13 cellular contexts compared by ENCODE assay signal in the genomic region with DNA sequence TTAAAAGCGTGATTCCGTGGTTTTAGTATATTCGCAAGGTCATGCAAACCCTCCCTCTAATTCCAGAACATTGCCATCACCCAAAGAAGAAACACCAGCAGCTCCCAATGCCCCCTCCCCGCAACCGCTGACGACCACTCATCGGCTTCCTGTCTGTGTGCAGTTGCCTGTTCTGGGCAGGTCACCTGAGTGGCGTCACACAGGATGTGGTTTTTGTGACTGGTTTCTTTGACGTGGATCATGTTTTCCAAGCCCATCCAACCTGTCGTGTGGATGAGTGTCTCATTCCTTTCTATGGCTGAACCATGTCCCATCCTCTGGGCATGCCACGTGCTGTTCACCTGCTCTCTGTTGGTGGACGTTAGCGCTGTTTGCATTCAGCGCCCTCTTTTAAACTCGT. TPM values are rescaled to one million over a fixed set of nuclear protein-coding genes. Genes with fewer than 3 reads are reported as not detected.
DNase-seq lines count a peak whose midpoint lies in the region; ATAC-seq and TF ChIP-seq lines count a peak whose summit lies in the region.
"Had no signal": no experiment of that assay in that cellular context is flagged by ENCODE, and none has a peak within 500 bp of the region (broad histone marks: within the 10 kb centered on the region; RNA-seq: fewer than 3 reads in every experiment).

No MANE protein-coding gene starts in this region.

- TF ChIP-seq CTCF in CD4-positive, alpha-beta T cell (IDR thresholded peaks at IDR 0.05), result no peak
- TF ChIP-seq CTCF in PC-3 (conservative IDR thresholded peaks at IDR 0.05; ENCODE audit: low read depth, low read length) (no peak), esophagus squamous epithelium (IDR thresholded peaks at IDR 0.05) (no peak)

- H2AFZ ChIP-seq in PC-3 (ENCODE audit: low read length), result no peak overlapping the region
- no peak overlapping the region for H2AFZ ChIP-seq in neuronal stem cell (ENCODE audit: low read length)

- WGBS in neuronal stem cell (ENCODE audit: extremely low coverage in 2 of 2, insufficient read length in 2 of 2, insufficient replicate concordance in 1 of 2), 2 donors, result no CpG with 5 or more reads among the region's 15 CpGs
- WGBS in esophagus squamous epithelium, 2 donors, result 68 to 73% methylated on average over 11 to 14 of the region's 15 CpGs

- H3K9ac ChIP-seq in PC-3 (ENCODE audit: low read length) (peak overlapping the region; percentile 77), neuronal stem cell (ENCODE audit: low read depth, low read length, poor library complexity) (no peak overlapping the region)

- CTCF ChIA-PET in CD4-positive, alpha-beta T cell (lab: Charles Lee), result no interaction called here
- CTCF ChIA-PET in PC-3 (lab: Charles Lee), result no interaction called here

- peaks cover 16% of the 10 kb centered on the region for H3K27me3 Mint-ChIP-seq in CD4-positive, alpha-beta T cell
- no peaks in the 10 kb centered on the region for H3K27me3 Mint-ChIP-seq in activated T-cell treated with anti-CD3 and anti-CD28 coated beads, Interleukin-2, amount 50 U/mL, for 72 hours (ENCODE audit: low read depth)

- H3K4me2 ChIP-seq in PC-3 (ENCODE audit: low read length) (peak overlapping the region; percentile 44; the same call in 1 of the 2 replicates), neuronal stem cell (ENCODE audit: insufficient read depth, low read length, poor library complexity, severe bottlenecking) (no peak overlapping the region)

- no peak overlapping the region for H3K4ac ChIP-seq in neuronal stem cell (ENCODE audit: low read length)

- no peaks in the 10 kb centered on the region for H3K27me3 ChIP-seq in CD4-positive, alpha-beta T cell (ENCODE audit: control insufficient read depth, insufficient read depth, low read length)
- no peaks in the 10 kb centered on the region for H3K27me3 ChIP-seq in PC-3 (ENCODE audit: low read length)
- no peaks in the 10 kb centered on the region for H3K27me3 ChIP-seq in neuronal stem cell (ENCODE audit: control insufficient read depth in 3 of 3, insufficient read depth in 3 of 3, low read depth in 1 of 3, low read length in 3 of 3)
- no peaks in the 10 kb centered on the region for H3K27me3 ChIP-seq in esophagus squamous epithelium
- H3K27me3 ChIP-seq: cardiac muscle cell had no signal

- no peaks in the 10 kb centered on the region for H3K79me2 ChIP-seq in PC-3 (ENCODE audit: low read length)

- H3K27ac ChIP-seq in CD4-positive, alpha-beta T cell (ENCODE audit: low read depth, low read length), result no peak overlapping the region
- peak overlapping the region; percentile 95 for H3K27ac ChIP-seq in PC-3 (ENCODE audit: low read length)
- H3K27ac ChIP-seq in neuronal stem cell (replicated peaks; ENCODE audit: low read length), result no peak overlapping the region
- H3K27ac ChIP-seq in esophagus squamous epithelium, result no peak overlapping the region
- H3K27ac ChIP-seq: cardiac muscle cell, psoas muscle had no signal

- peak overlapping the region; percentile 36 for H2AK5ac ChIP-seq in neuronal stem cell (ENCODE audit: low read depth, low read length)

- no peak overlapping the region for H2BK15ac ChIP-seq in neuronal stem cell (ENCODE audit: low read length)

- POLR2A ChIA-PET in CD4-positive, alpha-beta T cell (lab: Charles Lee), result no interaction called here
- POLR2A ChIA-PET in PC-3 (lab: Charles Lee; ENCODE audit: unreplicated experiment), result no interaction called here

- H3K4me1 ChIP-seq in PC-3 (ENCODE audit: insufficient read depth, low read length) (peaks cover 66% of the 10 kb centered on the region), neuronal stem cell (ENCODE audit: control insufficient read depth in 2 of 2, insufficient read depth in 1 of 2, low read depth in 1 of 2, low read length in 2 of 2) (peaks cover 33 to 61% of the 10 kb centered on the region in 2 donors), esophagus squamous epithelium (peaks cover 4 to 20% (median 13%) of the 10 kb centered on the region in 3 donors)
- H3K4me1 ChIP-seq: psoas muscle had no signal

- H3K27ac Mint-ChIP-seq in CD4-positive, alpha-beta T cell, result peak overlapping the region; percentile 21
- H3K27ac Mint-ChIP-seq in activated T-cell treated with anti-CD3 and anti-CD28 coated beads, Interleukin-2, amount 50 U/mL, for 72 hours, result peak overlapping the region; percentile 34

- H3K4me1 Mint-ChIP-seq in CD4-positive, alpha-beta T cell (ENCODE audit: low read depth), result peaks cover 20% of the 10 kb centered on the region
- H3K4me1 Mint-ChIP-seq in activated T-cell treated with anti-CD3 and anti-CD28 coated beads, Interleukin-2, amount 50 U/mL, for 72 hours (ENCODE audit: low read depth), result peaks cover 42% of the 10 kb centered on the region

- no peak overlapping the region for H4K91ac ChIP-seq in neuronal stem cell (ENCODE audit: low read depth, low read length, poor library complexity)

- no peak for TF ChIP-seq POLR2A in esophagus squamous epithelium (IDR thresholded peaks at IDR 0.05)

- H3K9me2 ChIP-seq in PC-3 (replicated peaks; ENCODE audit: low read length), result no peaks in the 10 kb centered on the region

- H3K36me3 Mint-ChIP-seq in CD4-positive, alpha-beta T cell (ENCODE audit: low read depth), result no peaks in the 10 kb centered on the region
- no peaks in the 10 kb centered on the region for H3K36me3 Mint-ChIP-seq in activated T-cell treated with anti-CD3 and anti-CD28 coated beads, Interleukin-2, amount 50 U/mL, for 72 hours (ENCODE audit: insufficient read depth in 2 of 2)

- intact Hi-C loops in CD4-positive, alpha-beta T cell (cut with DNase I, micrococcal nuclease), result no loop called here
- intact Hi-C loops in PC-3 (cut with micrococcal nuclease), result no loop called here
- intact Hi-C loops in esophagus squamous epithelium (cut with DNase I), result no loop called here

- peak in 6 of 10 experiments; percentile 2 to 49 (median 20) for DNase-seq in CD4-positive, alpha-beta T cell
- peak; percentile 89 for DNase-seq in PC-3
- peak; percentile 56 to 62 for DNase-seq in activated T-cell treated with anti-CD3 and anti-CD28 coated beads, Interleukin-2, amount 50 U/mL, for 72 hours
- DNase-seq in neuronal stem cell (ENCODE audit: low spot score), result no peak
- no peak for DNase-seq in esophagus squamous epithelium (lab: John Stamatoyannopoulos, UW)
- no peak for DNase-seq in hypothalamus (lab: John Stamatoyannopoulos, UW)
- DNase-seq: left cardiac atrium, psoas muscle had no signal

- no peak overlapping the region for H2BK5ac ChIP-seq in neuronal stem cell (ENCODE audit: low read length)

- H3K36me3 ChIP-seq in PC-3 (ENCODE audit: low read depth, low read length), result no peaks in the 10 kb centered on the region
- H3K36me3 ChIP-seq in neuronal stem cell (replicated peaks in 1 of 2; ENCODE audit: control insufficient read depth in 2 of 2, insufficient read depth in 2 of 2, low read length in 2 of 2), result no peaks in the 10 kb centered on the region
- H3K36me3 ChIP-seq in esophagus squamous epithelium, result no peaks in the 10 kb centered on the region
- H3K36me3 ChIP-seq: cardiac muscle cell had no signal

- no peak overlapping the region for H3K4me3 Mint-ChIP-seq in CD4-positive, alpha-beta T cell
- peak overlapping the region; percentile 10 to 39 for H3K4me3 Mint-ChIP-seq in activated T-cell treated with anti-CD3 and anti-CD28 coated beads, Interleukin-2, amount 50 U/mL, for 72 hours

- no peak overlapping the region for H3K14ac ChIP-seq in neuronal stem cell (ENCODE audit: low read length)

- no peak overlapping the region for H3K23ac ChIP-seq in neuronal stem cell (ENCODE audit: low read depth, low read length, poor library complexity)

- no peaks in the 10 kb centered on the region for H4K20me1 ChIP-seq in PC-3 (ENCODE audit: low read length)

- no peak overlapping the region for H2BK120ac ChIP-seq in neuronal stem cell (ENCODE audit: low read depth, low read length)

- no peak overlapping the region for H4K8ac ChIP-seq in neuronal stem cell (ENCODE audit: low read depth, low read length)

- no peaks in the 10 kb centered on the region for H3K79me1 ChIP-seq in neuronal stem cell (ENCODE audit: low read depth, low read length)

- no peaks in the 10 kb centered on the region for H3K9me3 Mint-ChIP-seq in CD4-positive, alpha-beta T cell
- H3K9me3 Mint-ChIP-seq in activated T-cell treated with anti-CD3 and anti-CD28 coated beads, Interleukin-2, amount 50 U/mL, for 72 hours, result no peaks in the 10 kb centered on the region

- peak overlapping the region; percentile 27 for H2BK12ac ChIP-seq in neuronal stem cell (ENCODE audit: low read length)

- no peaks in the 10 kb centered on the region for H3K9me3 ChIP-seq in CD4-positive, alpha-beta T cell (ENCODE audit: control insufficient read depth, low read length)
- no peaks in the 10 kb centered on the region for H3K9me3 ChIP-seq in PC-3 (ENCODE audit: low read length)
- H3K9me3 ChIP-seq in neuronal stem cell (replicated peaks in 1 of 2; ENCODE audit: control insufficient read depth in 2 of 2, insufficient read depth in 1 of 2, low read depth in 1 of 2, low read length in 2 of 2), result no peaks in the 10 kb centered on the region
- no peaks in the 10 kb centered on the region for H3K9me3 ChIP-seq in esophagus squamous epithelium
- H3K9me3 ChIP-seq: psoas muscle had no signal

- H3K18ac ChIP-seq in neuronal stem cell (ENCODE audit: low read length), result no peak overlapping the region

- no peaks in the 10 kb centered on the region for H3F3A ChIP-seq in PC-3 (ENCODE audit: low read length, unreplicated experiment)

- no TSS peak for BruUV-seq in PC-3 (replicated peaks; lab: Mats Ljungman, UMichigan)

- ATAC-seq in CD4-positive, alpha-beta T cell (ENCODE audit: poor library complexity), result peak; percentile 72
- ATAC-seq in PC-3 (peak; percentile 23), GM18519 (IDR thresholded peaks at IDR 0.05; ENCODE audit: low FRiP score, unreplicated experiment) (no peak), GM19463 (IDR thresholded peaks at IDR 0.05; ENCODE audit: unreplicated experiment) (no peak)
- peak; percentile 74 to 80 for ATAC-seq in activated T-cell treated with anti-CD3 and anti-CD28 coated beads, Interleukin-2, amount 50 U/mL, for 72 hours (replicated peaks in 1 of 2)
- ATAC-seq: left cardiac atrium, psoas muscle had no signal

- H3K4me3 ChIP-seq in PC-3 (ENCODE audit: low read length) (no peak overlapping the region), neuronal stem cell (ENCODE audit: low read length in 2 of 2) (no peak overlapping the region), esophagus squamous epithelium (no peak overlapping the region)
- H3K4me3 ChIP-seq: cardiac muscle cell, psoas muscle had no signal

RNA-seq across cellular contexts. Expression of gene ATP2C2, which starts 8.2 kb away (rescaled TPM):
- total RNA-seq in CD4-positive, alpha-beta T cell, result not detected
- 26.0 and 40.5 TPM in 2 replicates for total RNA-seq in PC-3 (2014; rRNA removed)
- under 1 TPM in 1 of 2 donors, not detected in 1; 0.07 TPM for total RNA-seq in activated T-cell treated with anti-CD3 and anti-CD28 coated beads, Interleukin-2, amount 50 U/mL, for 72 hours
- 0.24 TPM for polyA plus RNA-seq in neuronal stem cell (2013, experiment 1 of 2)
- 0.47 TPM for polyA plus RNA-seq in neuronal stem cell (2013, experiment 2 of 2)
- 10 to 100 TPM in 1 of 4 donors, 1 to 10 TPM in 3; 1.1 to 25.8 (median 5.6) TPM for total RNA-seq in esophagus squamous epithelium
- total RNA-seq: cardiac muscle cell, left cardiac atrium, psoas muscle, subcutaneous adipose tissue had no signal
- polyA plus RNA-seq: BJ had no signal

Comparison
In these comparisons a context has a peak if more than half of its experiments do, and no peak if none do; other contexts are left out.
1. ATAC-seq: peak in CD4-positive, alpha-beta T cell (single experiment), PC-3 (single experiment) and activated T-cell treated with anti-CD3 and anti-CD28 coated beads, Interleukin-2, amount 50 U/mL, for 72 hours (2 of 2); none in GM18519 (single experiment) and GM19463 (single experiment).
2. DNase-seq: peak in CD4-positive, alpha-beta T cell (6 of 10), PC-3 (single experiment) and activated T-cell treated with anti-CD3 and anti-CD28 coated beads, Interleukin-2, amount 50 U/mL, for 72 hours (2 of 2); none in neuronal stem cell (single experiment), esophagus squamous epithelium (single experiment) and hypothalamus (0 of 51).